ENCODE assay signal across 1 cellular context in genomic region chr16:30615358-30616076, GRCh38.
TF ChIP-seq lines count a peak whose summit lies in the region.

No MANE protein-coding gene starts in this region.

TF ChIP-seq in HepG2, 621 proteins besides CTCF, POLR2A, EP300 and RAD21 (continues in another document):
- TF ChIP-seq, protein P1, sequence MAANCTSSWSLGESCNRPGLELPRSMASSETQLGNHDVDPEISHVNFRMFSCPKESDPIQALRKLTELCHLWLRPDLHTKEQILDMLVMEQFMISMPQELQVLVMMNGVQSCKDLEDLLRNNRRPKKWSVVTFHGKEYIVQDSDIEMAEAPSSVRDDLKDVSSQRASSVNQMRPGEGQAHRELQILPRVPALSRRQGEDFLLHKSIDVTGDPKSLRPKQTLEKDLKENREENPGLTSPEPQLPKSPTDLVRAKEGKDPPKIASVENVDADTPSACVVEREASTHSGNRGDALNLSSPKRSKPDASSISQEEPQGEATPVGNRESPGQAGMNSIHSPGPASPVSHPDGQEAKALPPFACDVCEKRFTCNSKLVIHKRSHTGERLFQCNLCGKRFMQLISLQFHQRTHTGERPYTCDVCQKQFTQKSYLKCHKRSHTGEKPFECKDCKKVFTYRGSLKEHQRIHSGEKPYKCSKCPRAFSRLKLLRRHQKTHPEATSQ (CRISPR knock-in tag; IDR thresholded peaks at IDR 0.05; ENCODE audit: borderline replicate concordance) = no peak
- TF ChIP-seq, protein P2, sequence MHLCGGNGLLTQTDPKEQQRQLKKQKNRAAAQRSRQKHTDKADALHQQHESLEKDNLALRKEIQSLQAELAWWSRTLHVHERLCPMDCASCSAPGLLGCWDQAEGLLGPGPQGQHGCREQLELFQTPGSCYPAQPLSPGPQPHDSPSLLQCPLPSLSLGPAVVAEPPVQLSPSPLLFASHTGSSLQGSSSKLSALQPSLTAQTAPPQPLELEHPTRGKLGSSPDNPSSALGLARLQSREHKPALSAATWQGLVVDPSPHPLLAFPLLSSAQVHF (CRISPR knock-in tag; IDR thresholded peaks at IDR 0.05) = 0 out of 2 replicates have a peak, but pooled peaks have one; percentile 52
- TF ChIP-seq ZFP36L1 (CRISPR knock-in tag; IDR thresholded peaks at IDR 0.05) (no peak), ZNF264 (CRISPR knock-in tag; IDR thresholded peaks at IDR 0.05) (no peak), CHCHD3 (CRISPR knock-in tag; IDR thresholded peaks at IDR 0.05) (no peak), KAT8 (CRISPR knock-in tag; IDR thresholded peaks at IDR 0.05) (no peak), HOXA3 (CRISPR knock-in tag; IDR thresholded peaks at IDR 0.05) (peak; percentile 37; the same call in 1 of the 2 replicates), ZNF263 (CRISPR knock-in tag; IDR thresholded peaks at IDR 0.05) (no peak), EEA1 (CRISPR knock-in tag; IDR thresholded peaks at IDR 0.05; ENCODE audit: borderline replicate concordance) (no peak), ZMAT3 (CRISPR knock-in tag; conservative IDR thresholded peaks at IDR 0.05) (no peak), ZNF75D (CRISPR knock-in tag; IDR thresholded peaks at IDR 0.05; ENCODE audit: borderline replicate concordance) (no peak), IRF2 (CRISPR knock-in tag; IDR thresholded peaks at IDR 0.05) (no peak), PITX1 (CRISPR knock-in tag; IDR thresholded peaks at IDR 0.05) (no peak), ZBTB21 (CRISPR knock-in tag; IDR thresholded peaks at IDR 0.05) (no peak), WIZ (CRISPR knock-in tag; IDR thresholded peaks at IDR 0.05) (no peak), ZBTB38 (CRISPR knock-in tag; IDR thresholded peaks at IDR 0.05) (peak; percentile 75), ZNF891 (CRISPR knock-in tag; IDR thresholded peaks at IDR 0.05) (no peak), IRF9 (CRISPR knock-in tag; IDR thresholded peaks at IDR 0.05; ENCODE audit: borderline replicate concordance) (peak; percentile 75; the same call in 1 of the 2 replicates), GMEB1 (CRISPR knock-in tag; IDR thresholded peaks at IDR 0.05; ENCODE audit: borderline replicate concordance) (no peak), ZMYM3 (CRISPR knock-in tag; IDR thresholded peaks at IDR 0.05) (no peak), ZNF605 (CRISPR knock-in tag; IDR thresholded peaks at IDR 0.05) (peak; percentile 77; the same call in 1 of the 2 replicates), ZNF768 (CRISPR knock-in tag; IDR thresholded peaks at IDR 0.05) (peak; percentile 69; the same call in 1 of the 2 replicates), KDM6A (CRISPR knock-in tag; IDR thresholded peaks at IDR 0.05; ENCODE audit: low read depth) (no peak), EZH2 (conservative IDR thresholded peaks at IDR 0.05; ENCODE audit: low read depth, low read length) (no peak), ZNF713 (CRISPR knock-in tag; IDR thresholded peaks at IDR 0.05) (no peak), ZNF660 (CRISPR knock-in tag; IDR thresholded peaks at IDR 0.05; ENCODE audit: borderline replicate concordance, low read depth) (no peak), NR1H2 (CRISPR knock-in tag; IDR thresholded peaks at IDR 0.05; ENCODE audit: borderline replicate concordance, low read depth) (no peak), MEIS2 (CRISPR knock-in tag; IDR thresholded peaks at IDR 0.05) (no peak), KAT2B (IDR thresholded peaks at IDR 0.05; ENCODE audit: borderline replicate concordance, low read depth, low read length) (no peak), ZMYM4 (CRISPR knock-in tag; IDR thresholded peaks at IDR 0.05) (no peak), SNRNP70 (IDR thresholded peaks at IDR 0.05; ENCODE audit: low read depth, low read length) (no peak), ETV6 (CRISPR knock-in tag; conservative IDR thresholded peaks at IDR 0.05) (no peak; the same call in 1 of the 2 replicates), ZSCAN30 (CRISPR knock-in tag; IDR thresholded peaks at IDR 0.05) (no peak), ZNF703 (CRISPR knock-in tag; IDR thresholded peaks at IDR 0.05; ENCODE audit: borderline replicate concordance) (no peak), ATF3 (CRISPR knock-in tag; IDR thresholded peaks at IDR 0.05) (0 out of 2 replicates have a peak, but pooled peaks have one; percentile 18), MIER3 (CRISPR knock-in tag; IDR thresholded peaks at IDR 0.05; ENCODE audit: borderline replicate concordance) (no peak), ZNF644 (CRISPR knock-in tag; IDR thresholded peaks at IDR 0.05; ENCODE audit: low read depth) (no peak), KLF12 (CRISPR knock-in tag; IDR thresholded peaks at IDR 0.05; ENCODE audit: borderline replicate concordance) (no peak), ZNF280D (CRISPR knock-in tag; IDR thresholded peaks at IDR 0.05) (no peak), ZNF460 (CRISPR knock-in tag; IDR thresholded peaks at IDR 0.05; ENCODE audit: borderline replicate concordance) (no peak)
- TF ChIP-seq, protein P3, sequence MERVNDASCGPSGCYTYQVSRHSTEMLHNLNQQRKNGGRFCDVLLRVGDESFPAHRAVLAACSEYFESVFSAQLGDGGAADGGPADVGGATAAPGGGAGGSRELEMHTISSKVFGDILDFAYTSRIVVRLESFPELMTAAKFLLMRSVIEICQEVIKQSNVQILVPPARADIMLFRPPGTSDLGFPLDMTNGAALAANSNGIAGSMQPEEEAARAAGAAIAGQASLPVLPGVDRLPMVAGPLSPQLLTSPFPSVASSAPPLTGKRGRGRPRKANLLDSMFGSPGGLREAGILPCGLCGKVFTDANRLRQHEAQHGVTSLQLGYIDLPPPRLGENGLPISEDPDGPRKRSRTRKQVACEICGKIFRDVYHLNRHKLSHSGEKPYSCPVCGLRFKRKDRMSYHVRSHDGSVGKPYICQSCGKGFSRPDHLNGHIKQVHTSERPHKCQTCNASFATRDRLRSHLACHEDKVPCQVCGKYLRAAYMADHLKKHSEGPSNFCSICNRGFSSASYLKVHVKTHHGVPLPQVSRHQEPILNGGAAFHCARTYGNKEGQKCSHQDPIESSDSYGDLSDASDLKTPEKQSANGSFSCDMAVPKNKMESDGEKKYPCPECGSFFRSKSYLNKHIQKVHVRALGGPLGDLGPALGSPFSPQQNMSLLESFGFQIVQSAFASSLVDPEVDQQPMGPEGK (CRISPR knock-in tag; IDR thresholded peaks at IDR 0.05) = peak; percentile 88
- TF ChIP-seq, protein P4, sequence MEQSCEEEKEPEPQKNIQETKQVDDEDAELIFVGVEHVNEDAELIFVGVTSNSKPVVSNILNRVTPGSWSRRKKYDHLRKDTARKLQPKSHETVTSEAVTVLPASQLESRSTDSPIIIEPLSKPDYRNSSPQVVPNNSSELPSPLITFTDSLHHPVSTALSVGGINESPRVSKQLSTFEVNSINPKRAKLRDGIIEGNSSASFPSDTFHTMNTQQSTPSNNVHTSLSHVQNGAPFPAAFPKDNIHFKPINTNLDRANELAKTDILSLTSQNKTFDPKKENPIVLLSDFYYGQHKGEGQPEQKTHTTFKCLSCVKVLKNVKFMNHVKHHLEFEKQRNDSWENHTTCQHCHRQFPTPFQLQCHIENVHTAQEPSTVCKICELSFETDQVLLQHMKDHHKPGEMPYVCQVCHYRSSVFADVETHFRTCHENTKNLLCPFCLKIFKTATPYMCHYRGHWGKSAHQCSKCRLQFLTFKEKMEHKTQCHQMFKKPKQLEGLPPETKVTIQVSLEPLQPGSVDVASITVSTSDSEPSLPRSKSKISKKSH (CRISPR knock-in tag; IDR thresholded peaks at IDR 0.05; ENCODE audit: borderline replicate concordance) = peak; percentile 90; the same call in 1 of the 2 replicates
- TF ChIP-seq, protein P5, sequence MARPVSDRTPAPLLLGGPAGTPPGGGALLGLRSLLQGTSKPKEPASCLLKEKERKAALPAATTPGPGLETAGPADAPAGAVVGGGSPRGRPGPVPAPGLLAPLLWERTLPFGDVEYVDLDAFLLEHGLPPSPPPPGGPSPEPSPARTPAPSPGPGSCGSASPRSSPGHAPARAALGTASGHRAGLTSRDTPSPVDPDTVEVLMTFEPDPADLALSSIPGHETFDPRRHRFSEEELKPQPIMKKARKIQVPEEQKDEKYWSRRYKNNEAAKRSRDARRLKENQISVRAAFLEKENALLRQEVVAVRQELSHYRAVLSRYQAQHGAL (CRISPR knock-in tag; IDR thresholded peaks at IDR 0.05; ENCODE audit: not compliant biosample characterization) = no peak
- TF ChIP-seq, protein P6, sequence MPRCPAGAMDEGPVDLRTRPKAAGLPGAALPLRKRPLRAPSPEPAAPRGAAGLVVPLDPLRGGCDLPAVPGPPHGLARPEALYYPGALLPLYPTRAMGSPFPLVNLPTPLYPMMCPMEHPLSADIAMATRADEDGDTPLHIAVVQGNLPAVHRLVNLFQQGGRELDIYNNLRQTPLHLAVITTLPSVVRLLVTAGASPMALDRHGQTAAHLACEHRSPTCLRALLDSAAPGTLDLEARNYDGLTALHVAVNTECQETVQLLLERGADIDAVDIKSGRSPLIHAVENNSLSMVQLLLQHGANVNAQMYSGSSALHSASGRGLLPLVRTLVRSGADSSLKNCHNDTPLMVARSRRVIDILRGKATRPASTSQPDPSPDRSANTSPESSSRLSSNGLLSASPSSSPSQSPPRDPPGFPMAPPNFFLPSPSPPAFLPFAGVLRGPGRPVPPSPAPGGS (CRISPR knock-in tag; IDR thresholded peaks at IDR 0.05) = no peak
- TF ChIP-seq, protein P7, sequence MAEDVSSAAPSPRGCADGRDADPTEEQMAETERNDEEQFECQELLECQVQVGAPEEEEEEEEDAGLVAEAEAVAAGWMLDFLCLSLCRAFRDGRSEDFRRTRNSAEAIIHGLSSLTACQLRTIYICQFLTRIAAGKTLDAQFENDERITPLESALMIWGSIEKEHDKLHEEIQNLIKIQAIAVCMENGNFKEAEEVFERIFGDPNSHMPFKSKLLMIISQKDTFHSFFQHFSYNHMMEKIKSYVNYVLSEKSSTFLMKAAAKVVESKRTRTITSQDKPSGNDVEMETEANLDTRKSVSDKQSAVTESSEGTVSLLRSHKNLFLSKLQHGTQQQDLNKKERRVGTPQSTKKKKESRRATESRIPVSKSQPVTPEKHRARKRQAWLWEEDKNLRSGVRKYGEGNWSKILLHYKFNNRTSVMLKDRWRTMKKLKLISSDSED (CRISPR knock-in tag; IDR thresholded peaks at IDR 0.05) = no peak
- TF ChIP-seq, protein P8, sequence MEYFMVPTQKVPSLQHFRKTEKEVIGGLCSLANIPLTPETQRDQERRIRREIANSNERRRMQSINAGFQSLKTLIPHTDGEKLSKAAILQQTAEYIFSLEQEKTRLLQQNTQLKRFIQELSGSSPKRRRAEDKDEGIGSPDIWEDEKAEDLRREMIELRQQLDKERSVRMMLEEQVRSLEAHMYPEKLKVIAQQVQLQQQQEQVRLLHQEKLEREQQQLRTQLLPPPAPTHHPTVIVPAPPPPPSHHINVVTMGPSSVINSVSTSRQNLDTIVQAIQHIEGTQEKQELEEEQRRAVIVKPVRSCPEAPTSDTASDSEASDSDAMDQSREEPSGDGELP (IDR thresholded peaks at IDR 0.05; ENCODE audit: borderline replicate concordance, low read depth) = peak; percentile 35; the same call in 1 of the 2 replicates
- TF ChIP-seq, protein P9, sequence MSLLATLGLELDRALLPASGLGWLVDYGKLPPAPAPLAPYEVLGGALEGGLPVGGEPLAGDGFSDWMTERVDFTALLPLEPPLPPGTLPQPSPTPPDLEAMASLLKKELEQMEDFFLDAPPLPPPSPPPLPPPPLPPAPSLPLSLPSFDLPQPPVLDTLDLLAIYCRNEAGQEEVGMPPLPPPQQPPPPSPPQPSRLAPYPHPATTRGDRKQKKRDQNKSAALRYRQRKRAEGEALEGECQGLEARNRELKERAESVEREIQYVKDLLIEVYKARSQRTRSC (CRISPR knock-in tag; IDR thresholded peaks at IDR 0.05; ENCODE audit: low read depth) = no peak
- TF ChIP-seq, protein P10, sequence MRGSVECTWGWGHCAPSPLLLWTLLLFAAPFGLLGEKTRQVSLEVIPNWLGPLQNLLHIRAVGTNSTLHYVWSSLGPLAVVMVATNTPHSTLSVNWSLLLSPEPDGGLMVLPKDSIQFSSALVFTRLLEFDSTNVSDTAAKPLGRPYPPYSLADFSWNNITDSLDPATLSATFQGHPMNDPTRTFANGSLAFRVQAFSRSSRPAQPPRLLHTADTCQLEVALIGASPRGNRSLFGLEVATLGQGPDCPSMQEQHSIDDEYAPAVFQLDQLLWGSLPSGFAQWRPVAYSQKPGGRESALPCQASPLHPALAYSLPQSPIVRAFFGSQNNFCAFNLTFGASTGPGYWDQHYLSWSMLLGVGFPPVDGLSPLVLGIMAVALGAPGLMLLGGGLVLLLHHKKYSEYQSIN (CRISPR knock-in tag; IDR thresholded peaks at IDR 0.05; ENCODE audit: borderline replicate concordance) = no peak
